ENCODE assay signal across 9 cellular contexts in genomic region chr6:132161283-132161682, GRCh38.
DNase-seq lines count a peak whose midpoint lies in the region; TF ChIP-seq lines count a peak whose summit lies in the region.
"Had no signal": no experiment of that assay in that cellular context is flagged by ENCODE, and none has a peak within 500 bp of the region (broad histone marks: within the 10 kb centered on the region; RNA-seq: fewer than 3 reads in every experiment).

No MANE protein-coding gene starts in this region.

- H3K4me3 ChIP-seq in Peyer's patch (no peak overlapping the region), sigmoid colon (no peak overlapping the region), ovary (no peak overlapping the region)

- WGBS in sigmoid colon, 2 donors, result 34 to 63% methylated on average over 3 of the region's 3 CpGs
- 39 to 48% (median 40%) methylated on average over 3 of the region's 3 CpGs for WGBS in ovary, 3 donors

- intact Hi-C loops in sigmoid colon (cut with DNase I) (loop anchor here (2.0 to 5.0 kb wide), 2 partner anchors 56 to 236 kb away; no protein-coding TSS in a partner anchor), ovary (cut with DNase I) (no loop called here)

- no peaks in the 10 kb centered on the region for H3K27me3 ChIP-seq in Peyer's patch
- H3K27me3 ChIP-seq in sigmoid colon, result no peaks in the 10 kb centered on the region
- no peaks in the 10 kb centered on the region for H3K27me3 ChIP-seq in ovary

- TF ChIP-seq CTCF in GM12872 (IDR thresholded peaks at IDR 0.05; ENCODE audit: insufficient read depth, low read depth, low read length) (peak; percentile 34; the same call in 2 of the 3 replicates), Peyer's patch (IDR thresholded peaks at IDR 0.05) (peak in 4 of 6 experiments; percentile 27 to 62 (median 54)), sigmoid colon (IDR thresholded peaks at IDR 0.05) (peak in 3 of 4 experiments; percentile 30 to 52 (median 35)), ovary (IDR thresholded peaks at IDR 0.05) (peak in 1 of 3 donors; percentile 20)

- TF ChIP-seq POLR2A in Peyer's patch (IDR thresholded peaks at IDR 0.05) (no peak), sigmoid colon (IDR thresholded peaks at IDR 0.05) (no peak), ovary (IDR thresholded peaks at IDR 0.05) (no peak)

- TF ChIP-seq EP300 in sigmoid colon (IDR thresholded peaks at IDR 0.05) (no peak), ovary (IDR thresholded peaks at IDR 0.05) (no peak)

- DNase-seq in Peyer's patch (no peak), glomerular visceral epithelial cell (ENCODE audit: extremely low spot score) (peak; percentile 48), sigmoid colon (no peak), ovary (no peak), NCI-H2107 (lab: John Stamatoyannopoulos, UW) (no peak)
- DNase-seq in activated CD8-positive, alpha-beta memory T cell treated with anti-CD3 and anti-CD28 coated beads, Interleukin-2, amount 50 U/mL, for 48 hours, result no peak
- DNase-seq in stimulated activated CD4-positive, alpha-beta T cell treated with anti-CD3 and anti-CD28 coated beads, Interleukin-2, amount 100 ng/mL, for 48 hours, result no peak

- H3K9me3 ChIP-seq in Peyer's patch, result no peaks in the 10 kb centered on the region
- H3K9me3 ChIP-seq in sigmoid colon, result no peaks in the 10 kb centered on the region
- H3K9me3 ChIP-seq in ovary, result no peaks in the 10 kb centered on the region

- no peak overlapping the region for H3K27ac ChIP-seq in Peyer's patch
- H3K27ac ChIP-seq in sigmoid colon, result no peak overlapping the region
- H3K27ac ChIP-seq in ovary, result no peak overlapping the region
- H3K27ac ChIP-seq: KMS-11 had no signal

- H3K36me3 ChIP-seq in Peyer's patch (no peaks in the 10 kb centered on the region), sigmoid colon (no peaks in the 10 kb centered on the region), ovary (no peaks in the 10 kb centered on the region)

- H3K4me1 ChIP-seq in Peyer's patch, result no peaks in the 10 kb centered on the region
- peaks cover 0 to 4% (median 0%) of the 10 kb centered on the region in 4 donors for H3K4me1 ChIP-seq in sigmoid colon
- H3K4me1 ChIP-seq in ovary (ENCODE audit: insufficient read depth), result no peaks in the 10 kb centered on the region
